In genomic region chr6:79413562-79414002, GRCh38 we compare ENCODE assay signal across 1 cellular context.
TF ChIP-seq lines count a peak whose summit lies in the region.

No MANE protein-coding gene starts in this region.

TF ChIP-seq in HepG2, 621 proteins besides CTCF, POLR2A, EP300 and RAD21:
- no peak for TF ChIP-seq RNF2 (conservative IDR thresholded peaks at IDR 0.05; ENCODE audit: low read depth)
- TF ChIP-seq ZSCAN22 (CRISPR knock-in tag; IDR thresholded peaks at IDR 0.05) = no peak
- no peak for TF ChIP-seq ZNF891 (CRISPR knock-in tag; IDR thresholded peaks at IDR 0.05)
- no peak for TF ChIP-seq THAP7 (CRISPR knock-in tag; IDR thresholded peaks at IDR 0.05)
- TF ChIP-seq ZIK1 (CRISPR knock-in tag; IDR thresholded peaks at IDR 0.05; ENCODE audit: borderline replicate concordance, low read depth) = no peak
- no peak for TF ChIP-seq ZBTB10 (CRISPR knock-in tag; IDR thresholded peaks at IDR 0.05; ENCODE audit: borderline replicate concordance)
- TF ChIP-seq PRDM10 (CRISPR knock-in tag; IDR thresholded peaks at IDR 0.05; ENCODE audit: low read depth) = no peak
- TF ChIP-seq SNRNP70 (IDR thresholded peaks at IDR 0.05; ENCODE audit: low read depth, low read length) = no peak
- no peak for TF ChIP-seq ZSCAN12 (CRISPR knock-in tag; IDR thresholded peaks at IDR 0.05)
- no peak for TF ChIP-seq ZNF281 (CRISPR knock-in tag; IDR thresholded peaks at IDR 0.05; ENCODE audit: borderline replicate concordance)
- TF ChIP-seq FOSL1 (CRISPR knock-in tag; IDR thresholded peaks at IDR 0.05; ENCODE audit: borderline replicate concordance) = no peak
- TF ChIP-seq KLF13 (CRISPR knock-in tag; IDR thresholded peaks at IDR 0.05) = no peak
- TF ChIP-seq DPF2 (CRISPR knock-in tag; IDR thresholded peaks at IDR 0.05; ENCODE audit: borderline replicate concordance, low read depth) = no peak
- no peak for TF ChIP-seq MAX (IDR thresholded peaks at IDR 0.05)
- no peak for TF ChIP-seq ZNF567 (CRISPR knock-in tag; IDR thresholded peaks at IDR 0.05; ENCODE audit: borderline replicate concordance)
- no peak for TF ChIP-seq GATAD2A (CRISPR knock-in tag; IDR thresholded peaks at IDR 0.05)
- TF ChIP-seq FOXO4 (CRISPR knock-in tag; conservative IDR thresholded peaks at IDR 0.05) = no peak
- no peak for TF ChIP-seq ZNF331 (CRISPR knock-in tag; IDR thresholded peaks at IDR 0.05)
- no peak for TF ChIP-seq FOXP1 (IDR thresholded peaks at IDR 0.05)
- TF ChIP-seq FOXP1 (CRISPR knock-in tag; IDR thresholded peaks at IDR 0.05) = no peak
TF ChIP-seq in HepG2: peak in this region for 0.
